In genomic region chr7:146791344-146792300, GRCh38 we compare ENCODE assay signal across 17 cellular contexts.
"Had no signal": no experiment of that assay in that cellular context is flagged by ENCODE, and none has a peak within 500 bp of the region (broad histone marks: within the 10 kb centered on the region; RNA-seq: fewer than 3 reads in every experiment).

No MANE protein-coding gene starts in this region.

- H3K27ac ChIP-seq: esophagus muscularis mucosa, left lung, ovary, thoracic aorta had no signal

- H3K4me1 Mint-ChIP-seq: activated B cell treated with CpG ODN at 0.5 μM for 24 hours; activated CD4-positive, alpha-beta T cell treated with anti-CD3 and anti-CD28 coated beads, Interleukin-2, amount 10 ng/mL, durations not matched to agents 24 days and 14 days; nephron progenitor cell; stimulated activated naive CD8-positive, alpha-beta T cell treated with anti-CD3 and anti-CD28 coated beads, Interleukin-15, amount 100 ng/mL, for 72 hours had no signal

- H3K4me3 ChIP-seq: esophagus muscularis mucosa, left lung, ovary, thoracic aorta had no signal

- H3K27me3 ChIP-seq: esophagus muscularis mucosa, left lung, ovary had no signal

- H3K36me3 ChIP-seq: esophagus muscularis mucosa, left lung, ovary, thoracic aorta had no signal

- H3K9me3 ChIP-seq: ovary, thoracic aorta had no signal

- H3K27me3 Mint-ChIP-seq: activated B cell treated with CpG ODN at 0.5 μM for 24 hours; activated CD4-positive, alpha-beta T cell treated with anti-CD3 and anti-CD28 coated beads, Interleukin-2, amount 10 ng/mL, durations not matched to agents 24 days and 14 days; stimulated activated naive CD8-positive, alpha-beta T cell treated with anti-CD3 and anti-CD28 coated beads, Interleukin-15, amount 100 ng/mL, for 72 hours had no signal

- DNase-seq: activated B cell treated with CpG ODN at 0.5 μM for 24 hours; activated CD4-positive, alpha-beta T cell treated with anti-CD3 and anti-CD28 coated beads, Interleukin-2, amount 10 ng/mL, durations not matched to agents 24 days and 14 days; activated naive CD4-positive, alpha-beta T cell treated with anti-CD3 and anti-CD28 coated beads for 36 hours; dermis blood vessel endothelial cell; foreskin fibroblast; glutamatergic neuron; left lung; nephron progenitor cell; ovary; stimulated activated CD4-positive, alpha-beta T cell treated with anti-CD3 and anti-CD28 coated beads, Interleukin-15, amount 100 ng/mL, for 24 hours; stimulated activated CD4-positive, alpha-beta T cell treated with anti-CD3 and anti-CD28 coated beads, Interleukin-4, amount 100 ng/mL, for 24 hours; stimulated activated naive CD8-positive, alpha-beta T cell treated with anti-CD3 and anti-CD28 coated beads, Interleukin-15, amount 100 ng/mL, for 72 hours had no signal

- H3K4me1 ChIP-seq: left lung had no signal

- H3K27ac Mint-ChIP-seq: activated B cell treated with CpG ODN at 0.5 μM for 24 hours; activated CD4-positive, alpha-beta T cell treated with anti-CD3 and anti-CD28 coated beads, Interleukin-2, amount 10 ng/mL, durations not matched to agents 24 days and 14 days; activated naive CD4-positive, alpha-beta T cell treated with anti-CD3 and anti-CD28 coated beads for 36 hours; nephron progenitor cell; stimulated activated naive CD8-positive, alpha-beta T cell treated with anti-CD3 and anti-CD28 coated beads, Interleukin-15, amount 100 ng/mL, for 72 hours; T-helper 1 cell treated with Interleukin-12 subunit alpha and Interleukin-12 subunit beta and Interleukin-4 antibody, amounts not matched to agents 30 μg/mL and 1 μg/mL, for 36 hours had no signal

- ATAC-seq: left lung; stimulated activated naive CD8-positive, alpha-beta T cell treated with anti-CD3 and anti-CD28 coated beads, Interleukin-15, amount 100 ng/mL, for 72 hours had no signal

- FAIRE-seq: endometrium, keratinocyte had no signal

- H3K4me3 Mint-ChIP-seq: activated B cell treated with CpG ODN at 0.5 μM for 24 hours; activated CD4-positive, alpha-beta T cell treated with anti-CD3 and anti-CD28 coated beads, Interleukin-2, amount 10 ng/mL, durations not matched to agents 24 days and 14 days; activated naive CD4-positive, alpha-beta T cell treated with anti-CD3 and anti-CD28 coated beads for 36 hours; nephron progenitor cell; stimulated activated naive CD8-positive, alpha-beta T cell treated with anti-CD3 and anti-CD28 coated beads, Interleukin-15, amount 100 ng/mL, for 72 hours; T-helper 1 cell treated with Interleukin-12 subunit alpha and Interleukin-12 subunit beta and Interleukin-4 antibody, amounts not matched to agents 30 μg/mL and 1 μg/mL, for 36 hours had no signal
